In the genomic region with DNA sequence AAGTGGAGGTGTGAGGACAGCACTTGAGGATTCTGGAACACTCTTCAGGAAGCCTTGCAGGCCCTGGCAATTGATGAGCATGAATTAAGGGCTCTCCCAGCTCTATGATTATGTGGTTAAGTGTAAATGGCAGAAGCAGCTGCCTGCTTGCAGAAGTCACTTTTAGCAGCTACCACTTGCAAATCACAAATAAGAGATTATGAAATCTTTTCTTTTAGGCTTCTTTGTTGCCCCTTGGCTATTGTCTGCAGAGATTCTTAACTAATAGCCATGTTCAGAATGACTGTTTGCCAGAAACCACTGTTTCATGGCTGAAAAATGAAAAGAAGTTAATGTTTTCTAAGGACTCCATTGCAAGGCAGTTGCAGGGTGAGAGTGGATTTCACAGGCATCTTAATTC, we compare ENCODE assay signal across 1 cellular context.
TF ChIP-seq lines count a peak whose summit lies in the region.

No MANE protein-coding gene starts in this region.

TF ChIP-seq in GM23338, 12 proteins besides CTCF, POLR2A, EP300 and RAD21 (continued from another document):
- TF ChIP-seq, protein P1, sequence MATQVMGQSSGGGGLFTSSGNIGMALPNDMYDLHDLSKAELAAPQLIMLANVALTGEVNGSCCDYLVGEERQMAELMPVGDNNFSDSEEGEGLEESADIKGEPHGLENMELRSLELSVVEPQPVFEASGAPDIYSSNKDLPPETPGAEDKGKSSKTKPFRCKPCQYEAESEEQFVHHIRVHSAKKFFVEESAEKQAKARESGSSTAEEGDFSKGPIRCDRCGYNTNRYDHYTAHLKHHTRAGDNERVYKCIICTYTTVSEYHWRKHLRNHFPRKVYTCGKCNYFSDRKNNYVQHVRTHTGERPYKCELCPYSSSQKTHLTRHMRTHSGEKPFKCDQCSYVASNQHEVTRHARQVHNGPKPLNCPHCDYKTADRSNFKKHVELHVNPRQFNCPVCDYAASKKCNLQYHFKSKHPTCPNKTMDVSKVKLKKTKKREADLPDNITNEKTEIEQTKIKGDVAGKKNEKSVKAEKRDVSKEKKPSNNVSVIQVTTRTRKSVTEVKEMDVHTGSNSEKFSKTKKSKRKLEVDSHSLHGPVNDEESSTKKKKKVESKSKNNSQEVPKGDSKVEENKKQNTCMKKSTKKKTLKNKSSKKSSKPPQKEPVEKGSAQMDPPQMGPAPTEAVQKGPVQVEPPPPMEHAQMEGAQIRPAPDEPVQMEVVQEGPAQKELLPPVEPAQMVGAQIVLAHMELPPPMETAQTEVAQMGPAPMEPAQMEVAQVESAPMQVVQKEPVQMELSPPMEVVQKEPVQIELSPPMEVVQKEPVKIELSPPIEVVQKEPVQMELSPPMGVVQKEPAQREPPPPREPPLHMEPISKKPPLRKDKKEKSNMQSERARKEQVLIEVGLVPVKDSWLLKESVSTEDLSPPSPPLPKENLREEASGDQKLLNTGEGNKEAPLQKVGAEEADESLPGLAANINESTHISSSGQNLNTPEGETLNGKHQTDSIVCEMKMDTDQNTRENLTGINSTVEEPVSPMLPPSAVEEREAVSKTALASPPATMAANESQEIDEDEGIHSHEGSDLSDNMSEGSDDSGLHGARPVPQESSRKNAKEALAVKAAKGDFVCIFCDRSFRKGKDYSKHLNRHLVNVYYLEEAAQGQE (IDR thresholded peaks at IDR 0.05; ENCODE audit: unreplicated experiment) = no peak
TF ChIP-seq in GM23338: peak in this region for 0.
